12 cellular contexts compared by ENCODE assay signal in genomic region chrX:47200385-47201150, GRCh38. TPM values are rescaled to one million over a fixed set of nuclear protein-coding genes. Genes with fewer than 3 reads are reported as not detected.
DNase-seq lines count a peak whose midpoint lies in the region; ATAC-seq and TF ChIP-seq lines count a peak whose summit lies in the region.
"Had no signal": no experiment of that assay in that cellular context is flagged by ENCODE, and none has a peak within 500 bp of the region (broad histone marks: within the 10 kb centered on the region; RNA-seq: fewer than 3 reads in every experiment).

No MANE protein-coding gene starts in this region.

- 47 to 75% methylated on average over 9 of the region's 9 CpGs for WGBS in esophagus, 2 donors

- no peak overlapping the region for H3K27ac ChIP-seq in CD4-positive, alpha-beta memory T cell (ENCODE audit: low read depth, low read length)
- H3K27ac ChIP-seq in esophagus (ENCODE audit: low read depth in 2 of 2, low read length in 1 of 2) = peak overlapping the region; percentile 83 to 84

- H3K27ac Mint-ChIP-seq in CD4-positive, alpha-beta memory T cell = peak overlapping the region in 4 of 7 donors; percentile 12 to 72 (median 56)
- H3K27ac Mint-ChIP-seq in nephron progenitor cell = peak overlapping the region; percentile 92

- no peaks in the 10 kb centered on the region for H3K27me3 ChIP-seq in CD4-positive, alpha-beta memory T cell (ENCODE audit: insufficient read depth, low read length)
- H3K27me3 ChIP-seq in esophagus (ENCODE audit: control insufficient read depth in 1 of 2, insufficient read depth in 2 of 2, low read length in 2 of 2) = no peaks in the 10 kb centered on the region

- CTCF ChIA-PET in CD4-positive, alpha-beta memory T cell (lab: Charles Lee; ENCODE audit: partially characterized antibody) = interaction anchor here (0.9 to 1.0 kb wide), 2 partner anchors 112 to 184 kb away, joined by 3 to 4 read pairs; no protein-coding TSS in a partner anchor

- no peak for DNase-seq in CD4-positive, alpha-beta memory T cell
- DNase-seq in NCI-H226 (peak; percentile 63), nephron progenitor cell (no peak), DMS79 treated with DMSO at 0.1 percent for 48 hours (lab: John Stamatoyannopoulos, UW) (no peak), SIG-M5 treated with dmso at 0.1 percent for 504 hours (lab: John Stamatoyannopoulos, UW; ENCODE audit: unreplicated experiment) (no peak)
- DNase-seq: GDM1; midbrain; SHP77 treated with DMSO at 0.1 percent for 48 hours; stimulated activated CD4-positive, alpha-beta T cell treated with anti-CD3 and anti-CD28 coated beads, Interleukin-4, amount 100 ng/mL, for 1 hour had no signal

- POLR2A ChIA-PET in CD4-positive, alpha-beta memory T cell (lab: Charles Lee; ENCODE audit: partially characterized antibody) = interaction anchor here (0.8 to 1.4 kb wide), 2 partner anchors 17 to 33 kb away, joined by 3 read pairs; partner anchors contain the start of gene USP11

- TF ChIP-seq CTCF in nephron progenitor cell (IDR thresholded peaks at IDR 0.05) = no peak

- no peaks in the 10 kb centered on the region for H3K9me3 ChIP-seq in CD4-positive, alpha-beta memory T cell (ENCODE audit: control insufficient read depth in 1 of 2, low read length in 2 of 2)
- no peaks in the 10 kb centered on the region for H3K9me3 ChIP-seq in esophagus (ENCODE audit: control insufficient read depth in 2 of 2, insufficient read depth in 1 of 2, low read depth in 1 of 2, low read length in 1 of 2)

- H3K27me3 Mint-ChIP-seq in CD4-positive, alpha-beta memory T cell = no peaks in the 10 kb centered on the region
- H3K27me3 Mint-ChIP-seq in nephron progenitor cell (ENCODE audit: low read depth, poor library complexity) = peaks cover 5% of the 10 kb centered on the region

- ATAC-seq in HG02571 (IDR thresholded peaks at IDR 0.05; ENCODE audit: unreplicated experiment) (no peak), GM19035 (IDR thresholded peaks at IDR 0.05; ENCODE audit: unreplicated experiment) (no peak)

- H3K4me1 Mint-ChIP-seq in CD4-positive, alpha-beta memory T cell = peaks cover 19 to 33% (median 30%) of the 10 kb centered on the region in 4 donors
- peaks cover 35% of the 10 kb centered on the region for H3K4me1 Mint-ChIP-seq in nephron progenitor cell

- H3K4me3 Mint-ChIP-seq in CD4-positive, alpha-beta memory T cell = no peak overlapping the region
- H3K4me3 Mint-ChIP-seq in nephron progenitor cell = no peak overlapping the region

- peaks cover 59% of the 10 kb centered on the region for H3K36me3 ChIP-seq in CD4-positive, alpha-beta memory T cell (ENCODE audit: insufficient read depth, low read length)
- peaks cover 26 to 45% of the 10 kb centered on the region in 2 donors for H3K36me3 ChIP-seq in esophagus (ENCODE audit: control insufficient read depth in 2 of 2, insufficient read depth in 2 of 2, low read length in 1 of 2)

- H3K9me3 Mint-ChIP-seq in CD4-positive, alpha-beta memory T cell = peaks cover 0 to 1% (median 0%) of the 10 kb centered on the region in 8 donors
- H3K9me3 Mint-ChIP-seq in nephron progenitor cell = no peaks in the 10 kb centered on the region

- H3K4me1 ChIP-seq in CD4-positive, alpha-beta memory T cell (ENCODE audit: insufficient read depth, low read length) = peaks cover 30% of the 10 kb centered on the region
- H3K4me1 ChIP-seq in esophagus (ENCODE audit: control insufficient read depth in 2 of 2, insufficient read depth in 2 of 2, low read length in 1 of 2) = peaks cover 4 to 10% of the 10 kb centered on the region in 2 donors

- peaks cover 63 to 73% of the 10 kb centered on the region in 2 donors for H3K36me3 Mint-ChIP-seq in CD4-positive, alpha-beta memory T cell
- peaks cover 99% of the 10 kb centered on the region for H3K36me3 Mint-ChIP-seq in nephron progenitor cell (ENCODE audit: low read depth)

- intact Hi-C loops in CD4-positive, alpha-beta memory T cell (cut with micrococcal nuclease) = no loop called here

- no peak overlapping the region for H3K4me3 ChIP-seq in CD4-positive, alpha-beta memory T cell (ENCODE audit: low read length in 2 of 2)
- H3K4me3 ChIP-seq in esophagus (ENCODE audit: low read depth in 1 of 2, low read length in 2 of 2) = no peak overlapping the region

RNA-seq across cellular contexts. Expression of gene UBA1, which starts 6.9 kb away (rescaled TPM):
- 100 to 1,000 TPM; 129 to 136 TPM for total RNA-seq in CD4-positive, alpha-beta memory T cell
- 100 to 1,000 TPM; 149 to 167 TPM for polyA plus RNA-seq in CD4-positive, alpha-beta memory T cell
- 100 to 1,000 TPM; 111 to 126 TPM for polyA plus RNA-seq in esophagus

RNA-seq across cellular contexts. Expression of gene CDK16, which starts 17.9 kb away (rescaled TPM):
- total RNA-seq in CD4-positive, alpha-beta memory T cell = 10 to 100 TPM; 52.9 to 57.4 TPM
- 10 to 100 TPM in 1 of 2 donors, 1 to 10 TPM in 1; 1.6 to 24.5 TPM for polyA plus RNA-seq in CD4-positive, alpha-beta memory T cell
- 10 to 100 TPM; 47.5 to 59.8 TPM for polyA plus RNA-seq in esophagus

RNA-seq across cellular contexts. Expression of gene USP11, which starts 32.2 kb away (rescaled TPM):
- 10 to 100 TPM; 78.4 to 81.4 TPM for total RNA-seq in CD4-positive, alpha-beta memory T cell
- 10 to 100 TPM; 36.6 to 45.3 TPM for polyA plus RNA-seq in CD4-positive, alpha-beta memory T cell
- 10 to 100 TPM; 11.3 to 13.6 TPM for polyA plus RNA-seq in esophagus

RNA-seq across cellular contexts. Expression of gene RBM10, which starts 55.5 kb away (rescaled TPM):
- total RNA-seq in CD4-positive, alpha-beta memory T cell = 10 to 100 TPM; 51.2 to 53.3 TPM
- polyA plus RNA-seq in CD4-positive, alpha-beta memory T cell = 10 to 100 TPM; 10.7 to 33.0 TPM
- 10 to 100 TPM; 24.8 to 35.7 TPM for polyA plus RNA-seq in esophagus

RNA-seq across cellular contexts. Expression of gene NDUFB11, which starts 56.1 kb away (rescaled TPM):
- 10 to 100 TPM; 53.2 to 60.6 TPM for total RNA-seq in CD4-positive, alpha-beta memory T cell
- polyA plus RNA-seq in CD4-positive, alpha-beta memory T cell = 100 to 1,000 TPM; 170 to 180 TPM
- 10 to 100 TPM; 72.2 to 75.0 TPM for polyA plus RNA-seq in esophagus
